ENCODE assay signal across 20 cellular contexts in the genomic region with DNA sequence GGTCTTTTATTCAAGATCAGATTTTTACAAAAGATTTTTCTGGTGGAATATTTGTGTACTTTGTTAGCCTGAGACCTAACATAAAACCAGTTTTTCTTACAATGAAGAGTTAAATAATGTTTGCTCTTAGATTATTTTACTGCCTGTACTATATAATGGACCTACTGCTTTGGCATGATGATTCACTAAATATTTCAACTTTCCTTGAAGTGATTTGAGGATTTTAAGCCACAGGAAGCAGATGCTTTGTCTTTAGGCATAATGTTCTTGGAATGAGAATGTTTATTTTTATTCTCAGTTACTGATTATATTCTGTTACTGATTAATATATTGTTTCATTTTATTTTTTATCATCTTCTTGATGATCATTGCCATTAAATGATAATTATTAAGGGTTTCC.
DNase-seq lines count a peak whose midpoint lies in the region; ATAC-seq and TF ChIP-seq lines count a peak whose summit lies in the region.
"Had no signal": no experiment of that assay in that cellular context is flagged by ENCODE, and none has a peak within 500 bp of the region (broad histone marks: within the 10 kb centered on the region; RNA-seq: fewer than 3 reads in every experiment).

No MANE protein-coding gene starts in this region.

- no peak for TF ChIP-seq POLR2A in breast epithelium (IDR thresholded peaks at IDR 0.05)

- peaks cover 11 to 56% (median 20%) of the 10 kb centered on the region in 6 donors for H3K9me3 Mint-ChIP-seq in immature natural killer cell

- H3K4me1 Mint-ChIP-seq in immature natural killer cell: no peaks in the 10 kb centered on the region

- H3K4me1 ChIP-seq in adipocyte (ENCODE audit: control insufficient read depth, insufficient read depth, low read length) (no peaks in the 10 kb centered on the region), breast epithelium (no peaks in the 10 kb centered on the region)
- H3K4me1 ChIP-seq: HAP-1 had no signal

- H3K4me3 ChIP-seq in adipocyte (ENCODE audit: low read length) (no peak overlapping the region), breast epithelium (no peak overlapping the region)
- H3K4me3 ChIP-seq: HAP-1 had no signal

- H3K27me3 Mint-ChIP-seq in immature natural killer cell (ENCODE audit: low read depth in 3 of 3): peaks cover 0 to 2% (median 0%) of the 10 kb centered on the region in 3 donors

- no peaks in the 10 kb centered on the region for H3K27me3 ChIP-seq in adipocyte (replicated peaks; ENCODE audit: control insufficient read depth, insufficient read depth, low read length)
- H3K27me3 ChIP-seq in breast epithelium: no peaks in the 10 kb centered on the region

- peaks cover 0 to 4% (median 0%) of the 10 kb centered on the region in 3 donors for H3K36me3 Mint-ChIP-seq in immature natural killer cell

- H3K27ac ChIP-seq in breast epithelium: no peak overlapping the region
- H3K27ac ChIP-seq: C4-2B, HL-60 had no signal

- no peak overlapping the region for H3K4me3 Mint-ChIP-seq in immature natural killer cell

- H3K36me3 ChIP-seq in adipocyte (ENCODE audit: control insufficient read depth, insufficient read depth, low read length, severe bottlenecking) (no peaks in the 10 kb centered on the region), breast epithelium (no peaks in the 10 kb centered on the region)
- H3K36me3 ChIP-seq: HAP-1 had no signal

- H3K9me3 ChIP-seq in adipocyte (ENCODE audit: control insufficient read depth, low read length) (peaks cover under 1% of the 10 kb centered on the region), breast epithelium (peaks cover 0 to 10% of the 10 kb centered on the region in 2 donors)
- H3K9me3 ChIP-seq: HAP-1 had no signal

- no peak for TF ChIP-seq CTCF in breast epithelium (IDR thresholded peaks at IDR 0.05)

- no peak for ATAC-seq in left ventricle myocardium superior

- intact Hi-C loops in breast epithelium (cut with DNase I; ENCODE audit: low total_unique reads): no loop called here
- intact Hi-C loops in left ventricle myocardium superior (cut with micrococcal nuclease): no loop called here

- no peak overlapping the region for H3K27ac Mint-ChIP-seq in immature natural killer cell

- DNase-seq in M059J (ENCODE audit: low read depth) (peak; percentile 13), adipocyte (ENCODE audit: low read depth) (peak; percentile 45), foreskin melanocyte (peak; percentile 40), renal cortical epithelial cell (ENCODE audit: low read depth) (peak; percentile 74), breast epithelium (ENCODE audit: low spot score in 2 of 2) (no peak), immature natural killer cell (no peak), left ventricle myocardium superior (no peak), T-helper 2 cell (no peak)
- DNase-seq: AML-193; IMR-90; NCI-H1092; NCI-H146; NCI-H2029 treated with DMSO at 0.1 percent for 48 hours; NCI-H2171; NCI-H446 treated with DMSO at 0.1 percent for 48 hours; NK-92 treated with Interleukin-12 subunit alpha and Interleukin-12 subunit beta, amount 100 ng/mL, for 24 hours; SHP77 had no signal

- no peak overlapping the region for H3K9ac ChIP-seq in adipocyte (ENCODE audit: low read length)

Comparison
In these comparisons a context has a peak if more than half of its experiments do, and no peak if none do; other contexts are left out.
1. DNase-seq: peak in M059J (single experiment), adipocyte (single experiment), foreskin melanocyte (single experiment) and renal cortical epithelial cell (single experiment); none in breast epithelium (0 of 2), immature natural killer cell (0 of 3), left ventricle myocardium superior (single experiment) and T-helper 2 cell (0 of 5).